In the genomic region with DNA sequence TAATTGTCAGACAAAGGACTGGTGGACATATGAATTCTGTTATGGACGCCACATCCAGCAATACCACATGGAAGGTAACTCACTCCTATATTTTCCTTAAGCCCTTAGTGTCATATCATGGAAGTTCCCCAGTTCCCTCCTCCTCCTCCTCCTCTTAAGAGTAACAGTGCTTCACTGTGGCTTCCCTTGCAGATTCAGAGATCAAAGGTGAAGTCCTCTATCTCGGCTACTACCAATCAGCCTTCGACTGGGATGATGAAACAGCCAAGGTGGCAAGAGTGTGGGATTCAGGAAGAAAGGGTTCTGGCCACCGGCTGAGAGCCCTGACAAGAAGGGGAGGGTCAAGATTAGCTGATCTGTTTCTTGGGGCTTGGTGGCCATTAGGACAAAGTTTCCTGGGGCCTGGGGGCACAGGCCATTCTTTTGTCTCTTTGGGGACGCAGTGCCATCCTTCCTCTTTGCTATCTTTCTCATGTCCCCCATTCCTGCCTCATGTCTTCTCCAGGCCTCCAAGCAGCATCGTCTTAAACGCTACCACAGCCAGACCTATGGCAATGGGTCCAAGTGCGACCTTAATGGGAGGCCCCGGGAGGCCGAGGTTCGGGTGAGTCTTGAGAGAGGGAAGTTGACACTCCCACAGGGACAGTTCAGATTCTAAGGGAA, we compare ENCODE assay signal across 32 cellular contexts. TPM values are rescaled to one million over a fixed set of nuclear protein-coding genes. Genes with fewer than 3 reads are reported as not detected.
DNase-seq lines count a peak whose midpoint lies in the region; ATAC-seq and TF ChIP-seq lines count a peak whose summit lies in the region.
"Had no signal": no experiment of that assay in that cellular context is flagged by ENCODE, and none has a peak within 500 bp of the region (broad histone marks: within the 10 kb centered on the region; RNA-seq: fewer than 3 reads in every experiment).

No MANE protein-coding gene starts in this region.

- H3K27me3 Mint-ChIP-seq in activated CD8-positive, alpha-beta T cell treated with anti-CD3 and anti-CD28 coated beads for 36 hours, result no peaks in the 10 kb centered on the region
- H3K27me3 Mint-ChIP-seq in activated CD8-positive, alpha-beta T cell treated with anti-CD3 and anti-CD28 coated beads, Interleukin-2, amount 10 ng/mL, durations not matched to agents 7 days and 5 days (ENCODE audit: low read depth), result peaks cover 4% of the 10 kb centered on the region
- H3K27me3 Mint-ChIP-seq in CD8-positive, alpha-beta memory T cell, result peaks cover 2 to 3% of the 10 kb centered on the region in 2 donors
- peaks cover 2% of the 10 kb centered on the region for H3K27me3 Mint-ChIP-seq in activated naive CD8-positive, alpha-beta T cell treated with anti-CD3 and anti-CD28 coated beads, Interleukin-2, amount 10 ng/mL, durations not matched to agents 7 days and 5 days
- peaks cover 17% of the 10 kb centered on the region for H3K27me3 Mint-ChIP-seq in nephron progenitor cell (ENCODE audit: low read depth, poor library complexity)

- peaks cover 24% of the 10 kb centered on the region for H3K36me3 ChIP-seq in CD8-positive, alpha-beta memory T cell (ENCODE audit: insufficient read depth, low read length)

- H3K27ac Mint-ChIP-seq in activated CD8-positive, alpha-beta T cell treated with anti-CD3 and anti-CD28 coated beads for 36 hours, result no peak overlapping the region
- no peak overlapping the region for H3K27ac Mint-ChIP-seq in activated CD8-positive, alpha-beta T cell treated with anti-CD3 and anti-CD28 coated beads, Interleukin-2, amount 10 ng/mL, durations not matched to agents 7 days and 5 days
- H3K27ac Mint-ChIP-seq in CD8-positive, alpha-beta memory T cell, result peak overlapping the region in 4 of 8 donors; percentile 13 to 75 (median 28)
- no peak overlapping the region for H3K27ac Mint-ChIP-seq in activated naive CD8-positive, alpha-beta T cell treated with anti-CD3 and anti-CD28 coated beads, Interleukin-2, amount 10 ng/mL, durations not matched to agents 7 days and 5 days
- no peak overlapping the region for H3K27ac Mint-ChIP-seq in nephron progenitor cell
- H3K27ac Mint-ChIP-seq: endodermal cell had no signal

- no peaks in the 10 kb centered on the region for H3K9me3 Mint-ChIP-seq in activated CD8-positive, alpha-beta T cell treated with anti-CD3 and anti-CD28 coated beads for 36 hours
- no peaks in the 10 kb centered on the region for H3K9me3 Mint-ChIP-seq in activated CD8-positive, alpha-beta T cell treated with anti-CD3 and anti-CD28 coated beads, Interleukin-2, amount 10 ng/mL, durations not matched to agents 7 days and 5 days (ENCODE audit: insufficient read depth)
- no peaks in the 10 kb centered on the region for H3K9me3 Mint-ChIP-seq in CD8-positive, alpha-beta memory T cell
- H3K9me3 Mint-ChIP-seq in activated naive CD8-positive, alpha-beta T cell treated with anti-CD3 and anti-CD28 coated beads, Interleukin-2, amount 10 ng/mL, durations not matched to agents 7 days and 5 days, result no peaks in the 10 kb centered on the region
- H3K9me3 Mint-ChIP-seq in nephron progenitor cell, result peaks cover 19% of the 10 kb centered on the region

- H3K4me1 ChIP-seq in CD8-positive, alpha-beta memory T cell (ENCODE audit: insufficient read depth, low read length), result peaks cover 18% of the 10 kb centered on the region
- H3K4me1 ChIP-seq: BE2C, HAP-1 had no signal

- H3K4me3 Mint-ChIP-seq in activated CD8-positive, alpha-beta T cell treated with anti-CD3 and anti-CD28 coated beads for 36 hours, result peak overlapping the region; percentile 22
- H3K4me3 Mint-ChIP-seq in activated CD8-positive, alpha-beta T cell treated with anti-CD3 and anti-CD28 coated beads, Interleukin-2, amount 10 ng/mL, durations not matched to agents 7 days and 5 days, result no peak overlapping the region
- H3K4me3 Mint-ChIP-seq in CD8-positive, alpha-beta memory T cell, result peak overlapping the region in 5 of 7 donors; percentile 29 to 65 (median 44)
- H3K4me3 Mint-ChIP-seq in activated naive CD8-positive, alpha-beta T cell treated with anti-CD3 and anti-CD28 coated beads, Interleukin-2, amount 10 ng/mL, durations not matched to agents 7 days and 5 days, result peak overlapping the region; percentile 15
- peak overlapping the region; percentile 69 for H3K4me3 Mint-ChIP-seq in nephron progenitor cell
- H3K4me3 Mint-ChIP-seq: endodermal cell had no signal

- no peaks in the 10 kb centered on the region for H3K4me1 Mint-ChIP-seq in activated CD8-positive, alpha-beta T cell treated with anti-CD3 and anti-CD28 coated beads for 36 hours (ENCODE audit: low read depth)
- peaks cover 2% of the 10 kb centered on the region for H3K4me1 Mint-ChIP-seq in activated CD8-positive, alpha-beta T cell treated with anti-CD3 and anti-CD28 coated beads, Interleukin-2, amount 10 ng/mL, durations not matched to agents 7 days and 5 days (ENCODE audit: low read depth)
- peaks cover 6 to 38% (median 32%) of the 10 kb centered on the region in 3 donors for H3K4me1 Mint-ChIP-seq in CD8-positive, alpha-beta memory T cell
- H3K4me1 Mint-ChIP-seq in activated naive CD8-positive, alpha-beta T cell treated with anti-CD3 and anti-CD28 coated beads, Interleukin-2, amount 10 ng/mL, durations not matched to agents 7 days and 5 days, result peaks cover 5% of the 10 kb centered on the region
- H3K4me1 Mint-ChIP-seq in nephron progenitor cell, result no peaks in the 10 kb centered on the region
- H3K4me1 Mint-ChIP-seq: endodermal cell had no signal

- no peak for DNase-seq in activated CD8-positive, alpha-beta T cell treated with anti-CD3 and anti-CD28 coated beads for 36 hours
- no peak for DNase-seq in activated CD8-positive, alpha-beta T cell treated with anti-CD3 and anti-CD28 coated beads, Interleukin-2, amount 10 ng/mL, durations not matched to agents 7 days and 5 days
- DNase-seq in CD8-positive, alpha-beta memory T cell, result no peak
- no peak for DNase-seq in activated naive CD8-positive, alpha-beta T cell treated with anti-CD3 and anti-CD28 coated beads, Interleukin-2, amount 10 ng/mL, durations not matched to agents 7 days and 5 days
- DNase-seq in nephron progenitor cell (no peak), ACHN (no peak), NCI-H187 treated with DMSO at 0.1 percent for 48 hours (lab: John Stamatoyannopoulos, UW) (no peak), DMS 273 treated with DMSO at 0.1 percent for 48 hours (lab: John Stamatoyannopoulos, UW) (no peak)
- DNase-seq: activated effector memory CD4-positive, alpha-beta T cell treated with Interleukin-2 at 50 U/mL for 16 hours; BE2C; body of pancreas; Caco-2; dermis blood vessel endothelial cell; DMS79; endodermal cell; GDM1; NCI-H1436 treated with DMSO at 0.1 percent for 48 hours; NCI-H226; NCI-H69; nucleus accumbens; PC-9; stimulated activated CD4-positive, alpha-beta T cell treated with anti-CD3 and anti-CD28 coated beads, Interleukin-4, amount 100 ng/mL, for 1 hour; T-helper 9 cell; WERI-Rb-1 had no signal

- no peaks in the 10 kb centered on the region for H3K27me3 ChIP-seq in CD8-positive, alpha-beta memory T cell (ENCODE audit: insufficient read depth, low read length, poor library complexity, severe bottlenecking)
- H3K27me3 ChIP-seq: BE2C, body of pancreas, tibial nerve had no signal

- no peak overlapping the region for H3K4me3 ChIP-seq in CD8-positive, alpha-beta memory T cell (ENCODE audit: low read length)
- H3K4me3 ChIP-seq: body of pancreas, HAP-1, tibial nerve had no signal

- H3K36me3 Mint-ChIP-seq in activated CD8-positive, alpha-beta T cell treated with anti-CD3 and anti-CD28 coated beads for 36 hours (ENCODE audit: low read depth), result peaks cover 14% of the 10 kb centered on the region
- peaks cover 33% of the 10 kb centered on the region for H3K36me3 Mint-ChIP-seq in activated CD8-positive, alpha-beta T cell treated with anti-CD3 and anti-CD28 coated beads, Interleukin-2, amount 10 ng/mL, durations not matched to agents 7 days and 5 days (ENCODE audit: low read depth)
- peaks cover 6 to 50% (median 28%) of the 10 kb centered on the region in 3 donors for H3K36me3 Mint-ChIP-seq in CD8-positive, alpha-beta memory T cell
- H3K36me3 Mint-ChIP-seq in activated naive CD8-positive, alpha-beta T cell treated with anti-CD3 and anti-CD28 coated beads, Interleukin-2, amount 10 ng/mL, durations not matched to agents 7 days and 5 days, result peaks cover 38% of the 10 kb centered on the region
- H3K36me3 Mint-ChIP-seq in nephron progenitor cell (ENCODE audit: low read depth), result peaks cover 42% of the 10 kb centered on the region

- no peak overlapping the region for H3K27ac ChIP-seq in CD8-positive, alpha-beta memory T cell (ENCODE audit: low read depth, low read length)
- H3K27ac ChIP-seq: body of pancreas, PC-9, prostate gland, tibial nerve, WERI-Rb-1 had no signal

- CTCF ChIA-PET in activated CD8-positive, alpha-beta T cell treated with anti-CD3 and anti-CD28 coated beads for 36 hours (lab: Charles Lee), result no interaction called here
- CTCF ChIA-PET in activated CD8-positive, alpha-beta T cell treated with anti-CD3 and anti-CD28 coated beads, Interleukin-2, amount 10 ng/mL, durations not matched to agents 7 days and 5 days (lab: Charles Lee), result no interaction called here
- CTCF ChIA-PET in CD8-positive, alpha-beta memory T cell (lab: Charles Lee), result no interaction called here

- POLR2A ChIA-PET in activated CD8-positive, alpha-beta T cell treated with anti-CD3 and anti-CD28 coated beads for 36 hours (lab: Charles Lee), result no interaction called here
- POLR2A ChIA-PET in activated CD8-positive, alpha-beta T cell treated with anti-CD3 and anti-CD28 coated beads, Interleukin-2, amount 10 ng/mL, durations not matched to agents 7 days and 5 days (lab: Charles Lee), result no interaction called here
- POLR2A ChIA-PET in CD8-positive, alpha-beta memory T cell (lab: Charles Lee), result no interaction called here
- POLR2A ChIA-PET in activated naive CD8-positive, alpha-beta T cell treated with anti-CD3 and anti-CD28 coated beads, Interleukin-2, amount 10 ng/mL, durations not matched to agents 7 days and 5 days (lab: Charles Lee), result no interaction called here

- H3K9me3 ChIP-seq in CD8-positive, alpha-beta memory T cell (ENCODE audit: low read length), result no peaks in the 10 kb centered on the region
- H3K9me3 ChIP-seq: BE2C, body of pancreas, Caco-2, HAP-1, prostate gland, tibial nerve had no signal

- no peak for TF ChIP-seq CTCF in activated CD8-positive, alpha-beta T cell treated with anti-CD3 and anti-CD28 coated beads for 36 hours (IDR thresholded peaks at IDR 0.05)
- no peak for TF ChIP-seq CTCF in nephron progenitor cell (IDR thresholded peaks at IDR 0.05)

- intact Hi-C loops in activated CD8-positive, alpha-beta T cell treated with anti-CD3 and anti-CD28 coated beads for 36 hours (cut with micrococcal nuclease), result no loop called here

- in situ Hi-C loops in ACHN (cut with HindIII; ENCODE audit: low pct_ligation_motif_present, low pct_unique_long_range_greater_than_20kb, low sequenced_read_pairs), result no loop called here

- ATAC-seq in activated CD8-positive, alpha-beta T cell treated with anti-CD3 and anti-CD28 coated beads for 36 hours, result no peak
- ATAC-seq in activated CD8-positive, alpha-beta T cell treated with anti-CD3 and anti-CD28 coated beads, Interleukin-2, amount 10 ng/mL, durations not matched to agents 7 days and 5 days, result no peak
- no peak for ATAC-seq in activated naive CD8-positive, alpha-beta T cell treated with anti-CD3 and anti-CD28 coated beads, Interleukin-2, amount 10 ng/mL, durations not matched to agents 7 days and 5 days (ENCODE audit: low read depth)
- ATAC-seq: body of pancreas, esophagus mucosa, left lobe of liver, Right ventricle myocardium inferior, sciatic nerve, SK-N-SH treated with all-trans-retinoic acid at 6 μM for 48 hours had no signal

RNA-seq across cellular contexts. Expression of gene OS9, which starts 2.0 kb away (rescaled TPM):
- 10 to 100 TPM; 53.0 to 56.3 TPM for total RNA-seq in activated CD8-positive, alpha-beta T cell treated with anti-CD3 and anti-CD28 coated beads for 36 hours
- 100 to 1,000 TPM; 100 to 107 TPM for total RNA-seq in activated CD8-positive, alpha-beta T cell treated with anti-CD3 and anti-CD28 coated beads, Interleukin-2, amount 10 ng/mL, durations not matched to agents 7 days and 5 days
- 100 to 1,000 TPM in 1 of 2 experiments, 10 to 100 TPM in 1; 96.8 to 103 TPM for total RNA-seq in CD8-positive, alpha-beta memory T cell
- 86.9 TPM for polyA plus RNA-seq in CD8-positive, alpha-beta memory T cell
- total RNA-seq in activated naive CD8-positive, alpha-beta T cell treated with anti-CD3 and anti-CD28 coated beads, Interleukin-2, amount 10 ng/mL, durations not matched to agents 7 days and 5 days, result 100 to 1,000 TPM; 135 to 140 TPM

RNA-seq across cellular contexts. Expression of gene AGAP2, which starts 42.6 kb away (rescaled TPM):
- 10 to 100 TPM; 22.4 TPM for total RNA-seq in activated CD8-positive, alpha-beta T cell treated with anti-CD3 and anti-CD28 coated beads for 36 hours
- 10 to 100 TPM; 68.6 to 72.5 TPM for total RNA-seq in activated CD8-positive, alpha-beta T cell treated with anti-CD3 and anti-CD28 coated beads, Interleukin-2, amount 10 ng/mL, durations not matched to agents 7 days and 5 days
- 10 to 100 TPM; 29.9 to 31.7 TPM for total RNA-seq in CD8-positive, alpha-beta memory T cell
- 6.4 TPM for polyA plus RNA-seq in CD8-positive, alpha-beta memory T cell
- 10 to 100 TPM; 68.3 to 71.6 TPM for total RNA-seq in activated naive CD8-positive, alpha-beta T cell treated with anti-CD3 and anti-CD28 coated beads, Interleukin-2, amount 10 ng/mL, durations not matched to agents 7 days and 5 days

RNA-seq across cellular contexts. Expression of gene TSPAN31, which starts 48.9 kb away (rescaled TPM):
- 1 to 10 TPM; 6.9 to 7.5 TPM for total RNA-seq in activated CD8-positive, alpha-beta T cell treated with anti-CD3 and anti-CD28 coated beads for 36 hours
- 10 to 100 TPM; 12.9 to 13.3 TPM for total RNA-seq in activated CD8-positive, alpha-beta T cell treated with anti-CD3 and anti-CD28 coated beads, Interleukin-2, amount 10 ng/mL, durations not matched to agents 7 days and 5 days
- 10 to 100 TPM; 12.0 to 13.0 TPM for total RNA-seq in CD8-positive, alpha-beta memory T cell
- 46.9 TPM for polyA plus RNA-seq in CD8-positive, alpha-beta memory T cell
- total RNA-seq in activated naive CD8-positive, alpha-beta T cell treated with anti-CD3 and anti-CD28 coated beads, Interleukin-2, amount 10 ng/mL, durations not matched to agents 7 days and 5 days, result 10 to 100 TPM; 19.6 to 23.2 TPM

RNA-seq across cellular contexts. Expression of gene CDK4, which starts 56.2 kb away (rescaled TPM):
- 100 to 1,000 TPM; 218 to 221 TPM for total RNA-seq in activated CD8-positive, alpha-beta T cell treated with anti-CD3 and anti-CD28 coated beads for 36 hours
- 100 to 1,000 TPM; 132 to 146 TPM for total RNA-seq in activated CD8-positive, alpha-beta T cell treated with anti-CD3 and anti-CD28 coated beads, Interleukin-2, amount 10 ng/mL, durations not matched to agents 7 days and 5 days
- total RNA-seq in CD8-positive, alpha-beta memory T cell, result 100 to 1,000 TPM; 268 to 304 TPM
- 76.0 TPM for polyA plus RNA-seq in CD8-positive, alpha-beta memory T cell
- 100 to 1,000 TPM in 1 of 2 experiments, 10 to 100 TPM in 1; 98.4 to 100 TPM for total RNA-seq in activated naive CD8-positive, alpha-beta T cell treated with anti-CD3 and anti-CD28 coated beads, Interleukin-2, amount 10 ng/mL, durations not matched to agents 7 days and 5 days

RNA-seq across cellular contexts. Expression of gene MARCHF9, which starts 59.0 kb away (rescaled TPM):
- total RNA-seq in activated CD8-positive, alpha-beta T cell treated with anti-CD3 and anti-CD28 coated beads for 36 hours, result 10 to 100 TPM; 23.4 to 24.3 TPM
- total RNA-seq in activated CD8-positive, alpha-beta T cell treated with anti-CD3 and anti-CD28 coated beads, Interleukin-2, amount 10 ng/mL, durations not matched to agents 7 days and 5 days, result 10 to 100 TPM; 23.6 to 24.4 TPM
- total RNA-seq in CD8-positive, alpha-beta memory T cell, result 10 to 100 TPM; 26.3 to 27.2 TPM
- polyA plus RNA-seq in CD8-positive, alpha-beta memory T cell, result 5.7 TPM
- 10 to 100 TPM; 37.1 to 38.3 TPM for total RNA-seq in activated naive CD8-positive, alpha-beta T cell treated with anti-CD3 and anti-CD28 coated beads, Interleukin-2, amount 10 ng/mL, durations not matched to agents 7 days and 5 days
